Comparison of ENCODE assay signal across 12 cellular contexts in genomic region chr3:73623316-73623715, GRCh38. TPM values are rescaled to one million over a fixed set of nuclear protein-coding genes. Genes with fewer than 3 reads are reported as not detected.
DNase-seq lines count a peak whose midpoint lies in the region; ATAC-seq and TF ChIP-seq lines count a peak whose summit lies in the region.
"Had no signal": no experiment of that assay in that cellular context is flagged by ENCODE, and none has a peak within 500 bp of the region (broad histone marks: within the 10 kb centered on the region; RNA-seq: fewer than 3 reads in every experiment).

No MANE protein-coding gene starts in this region.

- H3K36me3 ChIP-seq in ES-I3 (ENCODE audit: insufficient read depth, low read length) = no peaks in the 10 kb centered on the region
- no peaks in the 10 kb centered on the region for H3K36me3 ChIP-seq in body of pancreas (replicated peaks in 1 of 2; ENCODE audit: insufficient read depth in 1 of 2, low read depth in 2 of 2)

- TF ChIP-seq POLR2A in body of pancreas (IDR thresholded peaks at IDR 0.05) = no peak

- H3K27ac ChIP-seq in body of pancreas (peak overlapping the region; percentile 32 to 83 (median 78)), right cardiac atrium (ENCODE audit: low read length) (peak overlapping the region; percentile 90)

- no peaks in the 10 kb centered on the region for H3K9me3 ChIP-seq in ES-I3 (ENCODE audit: control insufficient read depth, insufficient read depth, low read length)
- no peaks in the 10 kb centered on the region for H3K9me3 ChIP-seq in body of pancreas
- H3K9me3 ChIP-seq in right cardiac atrium (ENCODE audit: control insufficient read depth, low read length) = no peaks in the 10 kb centered on the region

- 13 to 23% methylated on average over 3 of the region's 3 CpGs for WGBS in body of pancreas, 2 donors
- 13% methylated on average over 3 of the region's 3 CpGs for WGBS in right cardiac atrium

- no peak for TF ChIP-seq CTCF in body of pancreas (IDR thresholded peaks at IDR 0.05)

- DNase-seq in body of pancreas = peak; percentile 22 to 46 (median 26)
- DNase-seq in right cardiac atrium = peak; percentile 35 to 81 (median 78)
- no peak for DNase-seq in sciatic nerve (ENCODE audit: low spot score)
- no peak for DNase-seq in NCI-H510A treated with DMSO at 0.1 percent for 48 hours (lab: John Stamatoyannopoulos, UW)
- DNase-seq: activated T-cell treated with anti-CD3 and anti-CD28 coated beads, Interleukin-2, amount 50 U/mL, for 48 hours; CD8-positive, alpha-beta memory T cell; T-cell had no signal

- H3K27me3 ChIP-seq in body of pancreas (no peaks in the 10 kb centered on the region), right cardiac atrium (ENCODE audit: control insufficient read depth, insufficient read depth) (no peaks in the 10 kb centered on the region)

- H3K4me1 ChIP-seq in ES-I3 (ENCODE audit: insufficient read depth, low read length) (no peaks in the 10 kb centered on the region), body of pancreas (peaks cover 48% of the 10 kb centered on the region), right cardiac atrium (ENCODE audit: control insufficient read depth, insufficient read depth, low read length) (peaks cover 7% of the 10 kb centered on the region)

- peak overlapping the region; percentile 79; the same call in 1 of the 2 replicates for H3K9ac ChIP-seq in ES-I3 (ENCODE audit: low read depth, low read length)

- no peak for ATAC-seq in body of pancreas
- peak; percentile 54 to 75 for ATAC-seq in right cardiac atrium
- peak; percentile 9 for ATAC-seq in sciatic nerve
- ATAC-seq in GM21825 (IDR thresholded peaks at IDR 0.05; ENCODE audit: unreplicated experiment) = no peak
- ATAC-seq in activated CD4-positive, CD25-positive, alpha-beta regulatory T cell treated with anti-CD3 and anti-CD28 coated beads, Interleukin-2, amount 50 U/mL, for 24 hours = no peak
- ATAC-seq in GM18498 (IDR thresholded peaks at IDR 0.05; ENCODE audit: unreplicated experiment) = no peak
- ATAC-seq: T-cell had no signal

- intact Hi-C loops in body of pancreas (cut with DNase I) (no loop called here), right cardiac atrium (cut with DNase I) (loop anchor here (5.0 to 10.0 kb wide), 6 partner anchors 99 to 221 kb away; no protein-coding TSS in a partner anchor), sciatic nerve (cut with DNase I) (no loop called here)

- H3K4me3 ChIP-seq in body of pancreas = peak overlapping the region in 1 of 2 donors; percentile 4
- peak overlapping the region; percentile 53 for H3K4me3 ChIP-seq in right cardiac atrium (ENCODE audit: low read length)

RNA-seq across cellular contexts. Expression of gene PDZRN3, which starts 1.4 kb away (rescaled TPM):
- total RNA-seq in body of pancreas = 10 to 100 TPM; 18.9 to 41.9 TPM
- total RNA-seq in right cardiac atrium = 10 to 100 TPM; 49.8 to 96.5 (median 71.0) TPM
- polyA plus RNA-seq in right cardiac atrium = 53.6 TPM
- total RNA-seq in sciatic nerve = 37.9 TPM
- total RNA-seq: CD8-positive, alpha-beta memory T cell; endothelial cell of umbilical vein had no signal
- polyA plus RNA-seq: CD8-positive, alpha-beta memory T cell; endothelial cell of umbilical vein had no signal

Comparison
In these comparisons a context has a peak if more than half of its experiments do, and no peak if none do; other contexts are left out.
1. ATAC-seq: peak in right cardiac atrium (2 of 2) and sciatic nerve (single experiment); none in body of pancreas (single experiment), GM21825 (single experiment), activated CD4-positive, CD25-positive, alpha-beta regulatory T cell treated with anti-CD3 and anti-CD28 coated beads, Interleukin-2, amount 50 U/mL, for 24 hours (0 of 2) and GM18498 (single experiment).
2. DNase-seq: peak in body of pancreas (4 of 4) and right cardiac atrium (3 of 3); none in sciatic nerve (single experiment) and NCI-H510A treated with DMSO at 0.1 percent for 48 hours (single experiment).
3. intact Hi-C loops: an anchor here in right cardiac atrium (5.0 to 10.0 kb wide); none called in body of pancreas and sciatic nerve.